In the genomic region with DNA sequence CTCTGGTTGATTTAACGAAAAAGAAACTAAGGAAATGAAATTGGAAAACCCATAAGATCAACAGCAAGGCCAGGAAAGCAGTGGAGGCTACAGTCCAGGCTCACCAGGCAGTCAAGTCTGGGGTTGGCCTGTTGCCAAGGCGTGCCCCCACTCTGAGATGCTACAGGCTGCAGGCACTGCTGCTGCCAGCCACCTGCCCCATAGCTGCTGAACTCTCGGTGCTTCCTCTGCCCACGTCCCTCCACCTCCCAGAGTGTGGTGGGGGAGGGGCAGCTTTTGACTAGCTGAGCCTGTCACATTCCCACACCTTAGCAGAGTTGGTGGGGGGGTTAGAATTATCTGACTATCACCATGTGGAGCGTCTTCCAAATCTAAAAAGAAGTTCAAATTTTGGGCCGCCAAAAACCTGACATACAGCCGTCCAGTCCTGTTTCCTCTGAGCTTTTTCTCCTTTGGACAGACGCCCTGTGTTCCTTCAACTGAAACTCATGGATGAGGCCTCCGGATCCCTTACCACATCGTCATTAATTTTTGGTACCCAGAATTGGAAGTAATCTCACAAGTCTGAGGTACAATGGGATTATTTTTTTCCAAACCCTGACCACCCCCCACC, we compare ENCODE assay signal across 11 cellular contexts. TPM values are rescaled to one million over a fixed set of nuclear protein-coding genes. Genes with fewer than 3 reads are reported as not detected.
DNase-seq lines count a peak whose midpoint lies in the region; ATAC-seq and TF ChIP-seq lines count a peak whose summit lies in the region.
"Had no signal": no experiment of that assay in that cellular context is flagged by ENCODE, and none has a peak within 500 bp of the region (broad histone marks: within the 10 kb centered on the region; RNA-seq: fewer than 3 reads in every experiment).

No MANE protein-coding gene starts in this region.

- H3K4me1 ChIP-seq in BLaER1 (peaks cover 44% of the 10 kb centered on the region), GM23248 (ENCODE audit: insufficient read depth) (peaks cover 32% of the 10 kb centered on the region), mesendoderm (ENCODE audit: control insufficient read depth, low read depth, low read length) (no peaks in the 10 kb centered on the region), left lung (peaks cover 0 to 28% of the 10 kb centered on the region in 2 donors)
- H3K4me1 ChIP-seq: prostate gland had no signal

- no peak for ATAC-seq in left lung
- ATAC-seq: heart left ventricle had no signal

- peaks cover 8% of the 10 kb centered on the region for H3K4me1 Mint-ChIP-seq in progenitor cell of endocrine pancreas (ENCODE audit: low read depth)

- in situ Hi-C loops in GM23248 (cut with MboI): loop anchor here (10.0 kb wide), 1 partner anchor 380 kb away; no protein-coding TSS in a partner anchor

- no peaks in the 10 kb centered on the region for H3K9me2 ChIP-seq in GM23248 (ENCODE audit: insufficient read depth)

- H3K27me3 ChIP-seq in BLaER1: peaks cover 8% of the 10 kb centered on the region; the same call in 1 of the 2 replicates
- peaks cover 29% of the 10 kb centered on the region for H3K27me3 ChIP-seq in GM23248 (replicated peaks; ENCODE audit: insufficient read depth)
- peaks cover 11% of the 10 kb centered on the region for H3K27me3 ChIP-seq in mesendoderm (ENCODE audit: insufficient read depth, low read length, poor library complexity)
- H3K27me3 ChIP-seq in left lung: peaks cover 0 to 42% of the 10 kb centered on the region in 2 donors

- intact Hi-C loops in left lung (cut with DNase I): loop anchor here in 1 of 2 donors (5.0 kb wide), 2 partner anchors 372 to 387 kb away; no protein-coding TSS in a partner anchor

- no peaks in the 10 kb centered on the region for H3K9me3 ChIP-seq in BLaER1
- H3K9me3 ChIP-seq in GM23248 (ENCODE audit: low read depth): no peaks in the 10 kb centered on the region
- H3K9me3 ChIP-seq in left lung: no peaks in the 10 kb centered on the region
- H3K9me3 ChIP-seq: heart left ventricle, prostate gland had no signal

- no peak overlapping the region for H3K4me3 ChIP-seq in BLaER1
- H3K4me3 ChIP-seq in GM23248: no peak overlapping the region
- H3K4me3 ChIP-seq in mesendoderm (ENCODE audit: low read length): no peak overlapping the region
- H3K4me3 ChIP-seq in left lung: no peak overlapping the region
- H3K4me3 ChIP-seq: heart left ventricle, prostate gland had no signal

- 35 to 42% methylated on average over 10 of the region's 10 CpGs for WGBS in GM23248 (ENCODE audit: low coverage in 1 of 2, low lambda C conversion rate in 2 of 2, missing lambda C conversion rate in 2 of 2), 2 experiments
- no CpG with 5 or more reads among the region's 10 CpGs for WGBS in mesendoderm (ENCODE audit: extremely low coverage, insufficient coverage, low lambda C conversion rate)

- no peaks in the 10 kb centered on the region for H3K36me3 ChIP-seq in BLaER1
- H3K36me3 ChIP-seq in GM23248 (ENCODE audit: low read depth): no peaks in the 10 kb centered on the region
- H3K36me3 ChIP-seq in mesendoderm (ENCODE audit: control insufficient read depth, insufficient read depth, low read length): no peaks in the 10 kb centered on the region
- H3K36me3 ChIP-seq in left lung: no peaks in the 10 kb centered on the region
- H3K36me3 ChIP-seq: heart left ventricle, prostate gland had no signal

- H4K20me1 ChIP-seq in BLaER1 (peaks cover 11% of the 10 kb centered on the region), GM23248 (ENCODE audit: insufficient read depth) (no peaks in the 10 kb centered on the region)

- TF ChIP-seq CTCF in RWPE1 (conservative IDR thresholded peaks at IDR 0.05; ENCODE audit: low read depth): no peak
- TF ChIP-seq CTCF in progenitor cell of endocrine pancreas (IDR thresholded peaks at IDR 0.05; ENCODE audit: unreplicated experiment): no peak
- TF ChIP-seq CTCF in left lung (IDR thresholded peaks at IDR 0.05): no peak

- H3K9ac ChIP-seq in BLaER1: no peak overlapping the region
- H3K9ac ChIP-seq in GM23248: no peak overlapping the region
- no peak overlapping the region for H3K9ac ChIP-seq in mesendoderm (ENCODE audit: low read length)

- H3K27me3 Mint-ChIP-seq in progenitor cell of endocrine pancreas: peaks cover 31% of the 10 kb centered on the region

- no peak overlapping the region for H2AK5ac ChIP-seq in mesendoderm (ENCODE audit: low read length)

- H2BK120ac ChIP-seq in mesendoderm (ENCODE audit: low read depth, low read length): no peak overlapping the region

- peaks cover 21% of the 10 kb centered on the region for H3F3A ChIP-seq in GM23248 (ENCODE audit: insufficient read depth)

- no peaks in the 10 kb centered on the region; the same call in 1 of the 2 replicates for H3K79me2 ChIP-seq in GM23248 (ENCODE audit: insufficient read depth)
- H3K79me2 ChIP-seq in mesendoderm (ENCODE audit: control insufficient read depth, insufficient read depth, low read length): no peaks in the 10 kb centered on the region

- no peak overlapping the region for H4K8ac ChIP-seq in mesendoderm (ENCODE audit: low read depth, low read length)

- H3K4ac ChIP-seq in mesendoderm (ENCODE audit: low read depth, low read length): no peak overlapping the region

- H3K23ac ChIP-seq in mesendoderm (ENCODE audit: low read length): no peak overlapping the region

- no peak overlapping the region for H2BK5ac ChIP-seq in mesendoderm (ENCODE audit: low read length)

- CTCF ChIA-PET in RWPE1 (lab: Yijun Ruan, JAX): interaction anchor here (1.6 to 2.1 kb wide), 2 partner anchors 269 to 385 kb away, joined by 3 to 13 read pairs; no protein-coding TSS in a partner anchor

- no peak overlapping the region for H3K4me3 Mint-ChIP-seq in progenitor cell of endocrine pancreas (ENCODE audit: low read depth)

- no peak overlapping the region for H2AFZ ChIP-seq in GM23248

- no peak overlapping the region for H4K5ac ChIP-seq in mesendoderm (ENCODE audit: low read length)

- H3K9me3 Mint-ChIP-seq in progenitor cell of endocrine pancreas (ENCODE audit: low read depth): no peaks in the 10 kb centered on the region

- no peaks in the 10 kb centered on the region for H3K79me1 ChIP-seq in mesendoderm (ENCODE audit: low read length)

- no peaks in the 10 kb centered on the region for H3K36me3 Mint-ChIP-seq in progenitor cell of endocrine pancreas (ENCODE audit: insufficient read depth)

- H3K18ac ChIP-seq in mesendoderm (ENCODE audit: low read length): no peak overlapping the region

- no peak overlapping the region for H3K56ac ChIP-seq in mesendoderm (ENCODE audit: low read length)

- no peak overlapping the region for H2BK15ac ChIP-seq in mesendoderm (replicated peaks; ENCODE audit: low read depth)

- H3K27ac Mint-ChIP-seq in progenitor cell of endocrine pancreas: no peak overlapping the region

- H3K4me2 ChIP-seq in BLaER1: peak overlapping the region; percentile 24; the same call in 1 of the 2 replicates
- H3K4me2 ChIP-seq in GM23248 (ENCODE audit: unreplicated experiment): peak overlapping the region; percentile 53
- no peak overlapping the region for H3K4me2 ChIP-seq in mesendoderm (ENCODE audit: low read length)

- H3K27ac ChIP-seq in BLaER1: no peak overlapping the region
- peak overlapping the region; percentile 69 for H3K27ac ChIP-seq in GM23248
- H3K27ac ChIP-seq in RWPE1: peak overlapping the region; percentile 91
- no peak overlapping the region for H3K27ac ChIP-seq in mesendoderm (ENCODE audit: low read depth, low read length)
- H3K27ac ChIP-seq in left lung: peak overlapping the region in 1 of 2 donors; percentile 26
- H3K27ac ChIP-seq: heart left ventricle, prostate gland had no signal

- DNase-seq in GM23248 (no peak), RWPE1 (ENCODE audit: low spot score) (peak; percentile 14), mesendoderm (peak; percentile 34), progenitor cell of endocrine pancreas (ENCODE audit: low spot score, unreplicated experiment) (no peak), NCI-H128 (lab: John Stamatoyannopoulos, UW; ENCODE audit: unreplicated experiment) (no peak), left lung (no peak)
- DNase-seq: DMS53; effector memory CD4-positive, alpha-beta T cell; heart left ventricle had no signal

- POLR2A ChIA-PET in RWPE1 (lab: Yijun Ruan, JAX; ENCODE audit: low non-redundant PET): no interaction called here

RNA-seq across cellular contexts. Expression of a gene that starts 3.9 kb away (rescaled TPM):
- 3.3 and 5.2 TPM in 2 replicates for total RNA-seq in GM23248 (2014; rRNA removed; shearing (Covaris generic))
- 1.5 and 2.1 TPM in 2 replicates for polyA plus RNA-seq in GM23248 (2016; fragmentation: Nextera tagmentation; extraction: Ambion mirVana)
- 1.1 TPM for polyA plus RNA-seq in mesendoderm (2013, experiment 1 of 2)
- 1.1 TPM for polyA plus RNA-seq in mesendoderm (2013, experiment 2 of 2)
- 1.3 and 1.7 TPM in 2 replicates for total RNA-seq in progenitor cell of endocrine pancreas
- total RNA-seq in left lung: 10 to 100 TPM in 1 of 2 donors, 1 to 10 TPM in 1; 7.6 to 11.1 TPM

Comparison
In these comparisons a context has a peak if more than half of its experiments do, and no peak if none do; other contexts are left out.
1. H3K27ac ChIP-seq: peak in GM23248 (single experiment) and RWPE1 (single experiment); none in BLaER1 (single experiment) and mesendoderm (single experiment).
2. DNase-seq: peak in RWPE1 (single experiment) and mesendoderm (single experiment); none in GM23248 (single experiment), progenitor cell of endocrine pancreas (single experiment), NCI-H128 (single experiment) and left lung (0 of 2).